2 cellular contexts compared by ENCODE assay signal in the genomic region with DNA sequence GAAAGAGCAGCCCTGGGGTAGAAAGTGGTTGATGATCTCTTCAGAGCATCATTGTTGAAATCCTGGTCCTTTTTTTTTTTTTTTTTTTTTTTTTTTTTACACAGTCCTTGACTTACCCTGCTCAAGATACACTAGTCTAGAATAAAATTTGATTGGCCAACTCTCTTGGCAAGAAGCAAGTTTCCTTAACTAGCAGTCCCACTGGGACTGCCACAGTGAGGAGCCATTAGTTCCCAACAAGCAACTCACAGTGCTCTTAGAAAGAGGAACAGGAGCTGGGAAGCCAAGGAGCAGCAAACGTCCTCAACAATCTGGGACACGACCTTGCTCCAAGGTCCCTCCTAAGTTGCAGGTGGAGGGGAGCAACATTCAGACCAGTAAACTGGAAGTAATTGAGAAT.
A peak's percentile ranks its signal among the peaks of the same experiment; 100 is the strongest.
TF ChIP-seq lines count a peak whose summit lies in the region.

No MANE protein-coding gene starts in this region.

TF ChIP-seq in IMR-90, 13 proteins besides CTCF, POLR2A, EP300 and RAD21:
- no peak for TF ChIP-seq MAFK (IDR thresholded peaks at IDR 0.05; ENCODE audit: low read depth, low read length)

TF ChIP-seq in K562, 482 proteins besides CTCF, POLR2A, EP300 and RAD21:
- no peak for TF ChIP-seq PML (IDR thresholded peaks at IDR 0.05; ENCODE audit: low read length)
- peak; percentile 7; the same call in 1 of the 2 replicates for TF ChIP-seq SPI1 (IDR thresholded peaks at IDR 0.05; ENCODE audit: borderline replicate concordance, low read depth, low read length)
- TF ChIP-seq LEF1 (IDR thresholded peaks at IDR 0.05), result no peak
- TF ChIP-seq ESRRB (CRISPR knock-in tag; IDR thresholded peaks at IDR 0.05; ENCODE audit: borderline replicate concordance), result no peak
- TF ChIP-seq FOXJ3 (CRISPR knock-in tag; IDR thresholded peaks at IDR 0.05), result no peak
